In the genomic region with DNA sequence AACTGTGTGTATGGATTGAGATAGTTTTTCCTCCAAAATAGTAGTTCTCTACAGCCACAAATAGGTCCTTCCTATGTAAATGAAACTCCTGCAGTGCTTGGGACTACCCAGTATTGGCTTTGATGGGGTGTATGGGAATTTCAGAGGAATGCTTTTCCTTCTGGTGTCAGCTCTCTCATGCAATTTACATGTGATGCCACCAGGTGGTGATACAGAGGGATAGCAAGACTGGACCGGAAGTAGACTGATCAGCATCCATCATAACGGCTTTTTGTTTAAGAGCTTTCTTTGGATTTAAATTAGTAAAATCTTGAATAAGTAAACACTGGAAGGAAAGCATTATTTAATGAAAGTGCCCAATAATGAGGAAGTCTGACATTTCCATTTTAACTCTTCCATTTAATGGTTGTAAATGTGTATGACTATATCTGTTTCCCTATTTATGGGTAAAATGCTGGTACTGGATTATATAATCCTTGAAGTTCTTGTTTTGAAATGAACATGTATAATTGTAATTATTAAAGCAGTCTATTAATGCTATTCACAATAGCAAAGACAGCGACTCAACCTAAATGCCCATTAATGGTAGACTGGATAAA, we compare ENCODE assay signal across 9 cellular contexts. TPM values are rescaled to one million over a fixed set of nuclear protein-coding genes. Genes with fewer than 3 reads are reported as not detected.
DNase-seq lines count a peak whose midpoint lies in the region; ATAC-seq, FAIRE-seq and TF ChIP-seq lines count a peak whose summit lies in the region.
"Had no signal": no experiment of that assay in that cellular context is flagged by ENCODE, and none has a peak within 500 bp of the region (broad histone marks: within the 10 kb centered on the region; RNA-seq: fewer than 3 reads in every experiment).

No MANE protein-coding gene starts in this region.

- H3K27ac Mint-ChIP-seq in astrocyte (ENCODE audit: unreplicated experiment) (no peak overlapping the region), osteocyte (ENCODE audit: unreplicated experiment) (no peak overlapping the region)
- no peak overlapping the region for H3K27ac Mint-ChIP-seq in naive thymus-derived CD8-positive, alpha-beta T cell
- H3K27ac Mint-ChIP-seq: activated naive CD8-positive, alpha-beta T cell treated with anti-CD3 and anti-CD28 coated beads, Interleukin-2, amount 10 ng/mL, durations not matched to agents 7 days and 5 days had no signal

- H3K4me3 ChIP-seq in astrocyte (ENCODE audit: insufficient read depth, low read depth, low read length): no peak overlapping the region

- CTCF ChIA-PET in RWPE1 (lab: Yijun Ruan, JAX): interaction anchor here (0.6 kb wide), 2 partner anchors 71 to 1465 kb away, joined by 3 to 4 read pairs; no protein-coding TSS in a partner anchor

- no peaks in the 10 kb centered on the region for H3K4me1 Mint-ChIP-seq in astrocyte (ENCODE audit: low read depth, unreplicated experiment)
- peaks cover 50% of the 10 kb centered on the region for H3K4me1 Mint-ChIP-seq in osteocyte (ENCODE audit: unreplicated experiment)
- H3K4me1 Mint-ChIP-seq in naive thymus-derived CD8-positive, alpha-beta T cell: no peaks in the 10 kb centered on the region
- H3K4me1 Mint-ChIP-seq: activated naive CD8-positive, alpha-beta T cell treated with anti-CD3 and anti-CD28 coated beads, Interleukin-2, amount 10 ng/mL, durations not matched to agents 7 days and 5 days had no signal

- H2AFZ ChIP-seq in astrocyte (ENCODE audit: low read depth, low read length): no peak overlapping the region

- H3K9me3 Mint-ChIP-seq in astrocyte (ENCODE audit: unreplicated experiment): no peaks in the 10 kb centered on the region
- peaks cover 19% of the 10 kb centered on the region for H3K9me3 Mint-ChIP-seq in osteocyte (ENCODE audit: unreplicated experiment)
- H3K9me3 Mint-ChIP-seq in naive thymus-derived CD8-positive, alpha-beta T cell: peaks cover 0 to 9% (median 0%) of the 10 kb centered on the region in 9 donors
- H3K9me3 Mint-ChIP-seq: activated naive CD8-positive, alpha-beta T cell treated with anti-CD3 and anti-CD28 coated beads, Interleukin-2, amount 10 ng/mL, durations not matched to agents 7 days and 5 days had no signal

- H3K36me3 Mint-ChIP-seq in astrocyte (ENCODE audit: low read depth, unreplicated experiment): no peaks in the 10 kb centered on the region
- H3K36me3 Mint-ChIP-seq in osteocyte (ENCODE audit: unreplicated experiment): peaks cover 16% of the 10 kb centered on the region
- peaks cover 0 to 4% (median 0%) of the 10 kb centered on the region in 3 donors for H3K36me3 Mint-ChIP-seq in naive thymus-derived CD8-positive, alpha-beta T cell
- H3K36me3 Mint-ChIP-seq: activated naive CD8-positive, alpha-beta T cell treated with anti-CD3 and anti-CD28 coated beads, Interleukin-2, amount 10 ng/mL, durations not matched to agents 7 days and 5 days had no signal

- no peak overlapping the region for H3K9ac ChIP-seq in astrocyte (ENCODE audit: low read length)

- no peak for ATAC-seq in naive thymus-derived CD8-positive, alpha-beta T cell

- POLR2A ChIA-PET in RWPE1 (lab: Yijun Ruan, JAX; ENCODE audit: low non-redundant PET): no interaction called here
- POLR2A ChIA-PET in naive thymus-derived CD8-positive, alpha-beta T cell (lab: Charles Lee): no interaction called here

- no peaks in the 10 kb centered on the region for H3K4me1 ChIP-seq in astrocyte (ENCODE audit: insufficient read depth, low read length)

- peak; percentile 43 for FAIRE-seq in astrocyte (lab: Jason Lieb, UNC)

- no peak overlapping the region for H3K4me3 Mint-ChIP-seq in astrocyte (ENCODE audit: unreplicated experiment)
- no peak overlapping the region for H3K4me3 Mint-ChIP-seq in osteocyte (ENCODE audit: unreplicated experiment)
- no peak overlapping the region for H3K4me3 Mint-ChIP-seq in naive thymus-derived CD8-positive, alpha-beta T cell
- H3K4me3 Mint-ChIP-seq: activated naive CD8-positive, alpha-beta T cell treated with anti-CD3 and anti-CD28 coated beads, Interleukin-2, amount 10 ng/mL, durations not matched to agents 7 days and 5 days had no signal

- H3K4me2 ChIP-seq in astrocyte (ENCODE audit: low read length): no peak overlapping the region

- no peaks in the 10 kb centered on the region for H3K9me3 ChIP-seq in astrocyte (ENCODE audit: insufficient read depth, low read depth, low read length)

- H3K27ac ChIP-seq in astrocyte (ENCODE audit: low read depth, low read length) (no peak overlapping the region), RWPE1 (no peak overlapping the region)

- no peaks in the 10 kb centered on the region for H3K36me3 ChIP-seq in astrocyte (ENCODE audit: insufficient read depth, low read length)

- no peaks in the 10 kb centered on the region for H3K27me3 ChIP-seq in astrocyte (ENCODE audit: insufficient read depth, low read length)

- no peaks in the 10 kb centered on the region for H3K79me2 ChIP-seq in astrocyte (ENCODE audit: insufficient read depth, low read length)

- DNase-seq in SHP77 treated with DMSO at 0.1 percent for 48 hours (lab: John Stamatoyannopoulos, UW): peak; percentile 8
- DNase-seq in SHP77 (lab: John Stamatoyannopoulos, UW): no peak
- DNase-seq in LHCN-M2 (ENCODE audit: low read depth): peak; percentile 49
- no peak for DNase-seq in astrocyte (ENCODE audit: low read depth)
- DNase-seq in osteocyte (ENCODE audit: extremely low spot score, unreplicated experiment): no peak
- no peak for DNase-seq in RWPE1 (ENCODE audit: low spot score)
- no peak for DNase-seq in naive thymus-derived CD8-positive, alpha-beta T cell
- DNase-seq in HPDE6-E6E7 (ENCODE audit: extremely low spot score): no peak
- DNase-seq: activated naive CD8-positive, alpha-beta T cell treated with anti-CD3 and anti-CD28 coated beads, Interleukin-2, amount 10 ng/mL, durations not matched to agents 7 days and 5 days had no signal

- H4K20me1 ChIP-seq in astrocyte (ENCODE audit: insufficient read depth, low read length): no peaks in the 10 kb centered on the region

- H3K27me3 Mint-ChIP-seq in astrocyte (ENCODE audit: low read depth, unreplicated experiment) (no peaks in the 10 kb centered on the region), osteocyte (ENCODE audit: unreplicated experiment) (no peaks in the 10 kb centered on the region)
- peaks cover 0 to 13% (median 0%) of the 10 kb centered on the region in 5 donors for H3K27me3 Mint-ChIP-seq in naive thymus-derived CD8-positive, alpha-beta T cell
- H3K27me3 Mint-ChIP-seq: activated naive CD8-positive, alpha-beta T cell treated with anti-CD3 and anti-CD28 coated beads, Interleukin-2, amount 10 ng/mL, durations not matched to agents 7 days and 5 days had no signal

- TF ChIP-seq CTCF in astrocyte (IDR thresholded peaks at IDR 0.05; ENCODE audit: insufficient read depth, low read depth, low read length): peak; percentile 35
- peak; percentile 40 for TF ChIP-seq CTCF in osteocyte (IDR thresholded peaks at IDR 0.05)
- no peak; the same call in 1 of the 2 replicates for TF ChIP-seq CTCF in RWPE1 (conservative IDR thresholded peaks at IDR 0.05; ENCODE audit: low read depth)

RNA-seq across cellular contexts. Expression of gene DYNC1I1, which starts 22.7 kb away (rescaled TPM):
- total RNA-seq in LHCN-M2 (2014; rRNA removed): 1.1 and 2.2 TPM in 2 replicates
- 3.9 TPM for polyA plus RNA-seq in LHCN-M2 (2012)
- 3.2 TPM in 2 replicates for total RNA-seq in astrocyte
- 43.3 and 43.4 TPM in 2 replicates for total RNA-seq in osteocyte
- total RNA-seq in naive thymus-derived CD8-positive, alpha-beta T cell: not detected
- not detected for polyA plus RNA-seq in naive thymus-derived CD8-positive, alpha-beta T cell
- total RNA-seq: activated naive CD8-positive, alpha-beta T cell treated with anti-CD3 and anti-CD28 coated beads, Interleukin-2, amount 10 ng/mL, durations not matched to agents 7 days and 5 days had no signal

Comparison
In these comparisons a context has a peak if more than half of its experiments do, and no peak if none do; other contexts are left out.
1. DNase-seq: peak in SHP77 treated with DMSO at 0.1 percent for 48 hours (single experiment) and LHCN-M2 (single experiment); none in SHP77 (0 of 2), astrocyte (single experiment), osteocyte (single experiment), RWPE1 (single experiment), naive thymus-derived CD8-positive, alpha-beta T cell (0 of 10) and HPDE6-E6E7 (single experiment).
2. RNA of gene DYNC1I1, which starts 22.7 kb away (total RNA-seq): 43.3 to 43.4 TPM in osteocyte; 3.2 TPM in astrocyte, 1.1 to 2.2 TPM in LHCN-M2 and not detected in naive thymus-derived CD8-positive, alpha-beta T cell; every median in the first group is over 10 times any median in the second.